In the genomic region with DNA sequence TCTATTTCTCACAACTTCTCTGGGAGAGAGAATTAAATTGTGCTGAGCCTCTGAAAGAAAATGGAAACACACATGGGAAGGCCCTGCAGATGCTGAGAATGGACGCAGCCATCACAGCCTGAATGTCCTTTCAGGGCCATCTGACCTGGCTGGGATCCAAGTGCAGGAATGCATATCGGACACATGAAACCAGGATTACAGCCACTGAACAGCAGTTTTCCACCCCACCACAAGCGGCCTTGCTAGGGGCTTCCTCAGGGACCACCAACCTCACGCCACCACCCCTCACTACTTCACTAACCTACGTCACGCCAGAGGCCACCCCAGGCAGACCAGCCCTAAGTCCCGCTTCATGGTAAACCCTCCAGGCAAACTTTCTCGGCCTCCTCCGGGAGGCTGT, we compare ENCODE assay signal across 17 cellular contexts.
DNase-seq lines count a peak whose midpoint lies in the region; ATAC-seq and TF ChIP-seq lines count a peak whose summit lies in the region.
"Had no signal": no experiment of that assay in that cellular context is flagged by ENCODE, and none has a peak within 500 bp of the region (broad histone marks: within the 10 kb centered on the region; RNA-seq: fewer than 3 reads in every experiment).

No MANE protein-coding gene starts in this region.

- H3K36me3 ChIP-seq in right atrium auricular region = no peaks in the 10 kb centered on the region

- H3K9me3 ChIP-seq in right atrium auricular region = no peaks in the 10 kb centered on the region
- H3K9me3 ChIP-seq: A549 had no signal

- peaks cover 2% of the 10 kb centered on the region for H3K27me3 Mint-ChIP-seq in brain
- no peaks in the 10 kb centered on the region for H3K27me3 Mint-ChIP-seq in neural crest cell (ENCODE audit: low read depth)
- no peaks in the 10 kb centered on the region for H3K27me3 Mint-ChIP-seq in activated CD4-positive, alpha-beta memory T cell treated with anti-CD3 and anti-CD28 coated beads for 36 hours
- H3K27me3 Mint-ChIP-seq: B cell had no signal

- intact Hi-C loops in left ventricle myocardium superior (cut with micrococcal nuclease) = no loop called here
- intact Hi-C loops in activated CD4-positive, alpha-beta memory T cell treated with anti-CD3 and anti-CD28 coated beads for 36 hours (cut with micrococcal nuclease) = no loop called here

- H3K36me3 Mint-ChIP-seq in brain = peaks cover 27% of the 10 kb centered on the region
- H3K36me3 Mint-ChIP-seq in neural crest cell (ENCODE audit: low read depth) = no peaks in the 10 kb centered on the region
- no peaks in the 10 kb centered on the region for H3K36me3 Mint-ChIP-seq in activated CD4-positive, alpha-beta memory T cell treated with anti-CD3 and anti-CD28 coated beads for 36 hours
- H3K36me3 Mint-ChIP-seq: CD4-positive, alpha-beta memory T cell had no signal

- peaks cover 0 to 9% of the 10 kb centered on the region in 2 donors for H3K4me1 ChIP-seq in right atrium auricular region
- H3K4me1 ChIP-seq: A549 had no signal

- CTCF ChIA-PET in activated CD4-positive, alpha-beta memory T cell treated with anti-CD3 and anti-CD28 coated beads for 36 hours (lab: Charles Lee) = no interaction called here

- H3K27ac Mint-ChIP-seq in brain (peak overlapping the region in 3 of 5 experiments; percentile 30 to 76 (median 39)), neural crest cell (ENCODE audit: unreplicated experiment) (peak overlapping the region; percentile 52)
- no peak overlapping the region for H3K27ac Mint-ChIP-seq in activated CD4-positive, alpha-beta memory T cell treated with anti-CD3 and anti-CD28 coated beads for 36 hours
- H3K27ac Mint-ChIP-seq: B cell; CD4-positive, alpha-beta memory T cell had no signal

- no peak for TF ChIP-seq CTCF in right atrium auricular region (IDR thresholded peaks at IDR 0.05)
- TF ChIP-seq CTCF in brain (conservative IDR thresholded peaks at IDR 0.05) = no peak
- TF ChIP-seq CTCF in neural crest cell (conservative IDR thresholded peaks at IDR 0.05) = no peak

- H3K4me3 ChIP-seq in right atrium auricular region = no peak overlapping the region
- H3K4me3 ChIP-seq: A549, PC-9 had no signal

- POLR2A ChIA-PET in activated CD4-positive, alpha-beta memory T cell treated with anti-CD3 and anti-CD28 coated beads for 36 hours (lab: Charles Lee) = no interaction called here

- H3K27ac ChIP-seq in right atrium auricular region = no peak overlapping the region
- H3K27ac ChIP-seq: A549, PC-9 had no signal

- DNase-seq in left ventricle myocardium superior = peak; percentile 25
- DNase-seq in right atrium auricular region (ENCODE audit: low spot score) = no peak
- no peak for DNase-seq in neural crest cell (ENCODE audit: low read depth, low spot score)
- DNase-seq in activated CD4-positive, alpha-beta T cell treated with anti-CD3 and anti-CD28 coated beads for 4 hours = no peak
- DNase-seq in activated CD4-positive, alpha-beta memory T cell treated with anti-CD3 and anti-CD28 coated beads for 36 hours = no peak
- DNase-seq: CD4-positive, alpha-beta memory T cell; GF-D8; KBM-7; NCI-H1048; NCI-H2227 treated with DMSO at 0.1 percent for 48 hours; NCI-H526; NK-92 treated with Interleukin-12 subunit alpha and Interleukin-12 subunit beta, amount 100 ng/mL, for 24 hours; PC-9 had no signal

- H3K9me3 Mint-ChIP-seq in brain (peaks cover 0 to 3% (median 0%) of the 10 kb centered on the region in 5 experiments), neural crest cell (no peaks in the 10 kb centered on the region)
- H3K9me3 Mint-ChIP-seq in activated CD4-positive, alpha-beta memory T cell treated with anti-CD3 and anti-CD28 coated beads for 36 hours = no peaks in the 10 kb centered on the region
- H3K9me3 Mint-ChIP-seq: CD4-positive, alpha-beta memory T cell had no signal

- H3K27me3 ChIP-seq in right atrium auricular region = no peaks in the 10 kb centered on the region

- no peak for ATAC-seq in left ventricle myocardium superior
- no peak for ATAC-seq in GM21423 (IDR thresholded peaks at IDR 0.05; ENCODE audit: unreplicated experiment)

- H3K4me1 Mint-ChIP-seq in brain (peaks cover 82% of the 10 kb centered on the region), neural crest cell (peaks cover 45% of the 10 kb centered on the region)
- no peaks in the 10 kb centered on the region for H3K4me1 Mint-ChIP-seq in activated CD4-positive, alpha-beta memory T cell treated with anti-CD3 and anti-CD28 coated beads for 36 hours (ENCODE audit: low read depth)
- H3K4me1 Mint-ChIP-seq: B cell; CD4-positive, alpha-beta memory T cell had no signal

- H3K4me3 Mint-ChIP-seq in brain (no peak overlapping the region), neural crest cell (no peak overlapping the region)
- H3K4me3 Mint-ChIP-seq in activated CD4-positive, alpha-beta memory T cell treated with anti-CD3 and anti-CD28 coated beads for 36 hours = no peak overlapping the region
- H3K4me3 Mint-ChIP-seq: B cell; CD4-positive, alpha-beta memory T cell had no signal
